In the genomic region with DNA sequence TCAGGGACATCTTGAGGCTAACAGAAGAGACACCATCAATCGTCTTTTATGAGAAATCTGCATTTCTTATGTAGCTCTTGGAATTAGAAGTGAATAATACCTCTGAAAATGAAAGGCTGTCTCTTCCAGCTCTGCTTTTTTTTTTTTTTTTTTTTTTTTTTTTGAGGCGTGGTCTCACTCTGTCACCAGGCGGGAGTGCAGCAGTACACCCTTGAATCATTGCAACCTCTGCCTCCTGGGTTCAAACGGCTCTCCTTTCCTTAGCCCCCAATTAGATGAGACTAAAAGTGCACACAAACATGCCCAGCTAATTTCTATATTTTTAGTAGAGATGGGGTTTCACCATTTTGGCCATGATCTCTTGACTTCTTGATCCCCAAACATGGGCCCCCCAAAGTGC, we compare ENCODE assay signal across 12 cellular contexts. TPM values are rescaled to one million over a fixed set of nuclear protein-coding genes. Genes with fewer than 3 reads are reported as not detected.
"Had no signal": no experiment of that assay in that cellular context is flagged by ENCODE, and none has a peak within 500 bp of the region (broad histone marks: within the 10 kb centered on the region; RNA-seq: fewer than 3 reads in every experiment).

No MANE protein-coding gene starts in this region.

RNA-seq across cellular contexts. Expression of gene CDY2B, which starts 12.2 kb away (rescaled TPM):
- total RNA-seq: OCI-LY7, PC-3, PC-9, Peyer's patch, Right ventricle myocardium inferior, Right ventricle myocardium superior, RPMI7951, SJCRH30, SJSA1, SK-MEL-5, T-cell had no signal
- polyA plus RNA-seq: SK-N-SH had no signal
